Comparison of ENCODE assay signal across 8 cellular contexts in genomic region chr14:88384653-88385205, GRCh38. TPM values are rescaled to one million over a fixed set of nuclear protein-coding genes. Genes with fewer than 3 reads are reported as not detected.
DNase-seq lines count a peak whose midpoint lies in the region; ATAC-seq and TF ChIP-seq lines count a peak whose summit lies in the region.

No MANE protein-coding gene starts in this region.

- H3K4me1 ChIP-seq in CD4-positive, alpha-beta memory T cell (ENCODE audit: insufficient read depth, low read length) = peaks cover 15% of the 10 kb centered on the region
- no peaks in the 10 kb centered on the region for H3K4me1 ChIP-seq in mucosa of descending colon (ENCODE audit: low read depth)

- H3K9me3 Mint-ChIP-seq in CD4-positive, alpha-beta memory T cell = no peaks in the 10 kb centered on the region

- peak overlapping the region; percentile 72 for H3K27ac ChIP-seq in CD4-positive, alpha-beta memory T cell (ENCODE audit: low read depth, low read length)

- peaks cover 10 to 23% (median 16%) of the 10 kb centered on the region in 4 donors for H3K4me1 Mint-ChIP-seq in CD4-positive, alpha-beta memory T cell

- peak overlapping the region in 6 of 7 donors; percentile 75 to 96 (median 92) for H3K27ac Mint-ChIP-seq in CD4-positive, alpha-beta memory T cell

- DNase-seq in CD4-positive, alpha-beta memory T cell = peak in 2 of 5 donors; percentile 1 to 2
- DNase-seq in M059J (ENCODE audit: low read depth) (peak; percentile 1), cerebellum (ENCODE audit: low spot score) (peak; percentile 34), mucosa of descending colon (peak in 1 of 3 donors; percentile 21), KG1 (lab: John Stamatoyannopoulos, UW) (no peak)
- no peak for DNase-seq in activated CD4-positive, CD25-positive, alpha-beta regulatory T cell treated with anti-CD3 and anti-CD28 coated beads, Interleukin-2, amount 50 U/mL, for 72 hours

- H3K36me3 ChIP-seq in CD4-positive, alpha-beta memory T cell (ENCODE audit: insufficient read depth, low read length) = no peaks in the 10 kb centered on the region
- H3K36me3 ChIP-seq in mucosa of descending colon (ENCODE audit: low read depth) = no peaks in the 10 kb centered on the region

- H3K4me3 ChIP-seq in CD4-positive, alpha-beta memory T cell (ENCODE audit: low read length in 2 of 2) = peak overlapping the region; percentile 97 to 98
- H3K4me3 ChIP-seq in mucosa of descending colon = peak overlapping the region; percentile 55

- TF ChIP-seq CTCF in mucosa of descending colon (IDR thresholded peaks at IDR 0.05) = no peak

- ATAC-seq in mucosa of descending colon = no peak
- ATAC-seq in HG03521 (IDR thresholded peaks at IDR 0.05; ENCODE audit: unreplicated experiment) = no peak
- ATAC-seq in GM21390 (IDR thresholded peaks at IDR 0.05; ENCODE audit: unreplicated experiment) = no peak

- CTCF ChIA-PET in CD4-positive, alpha-beta memory T cell (lab: Charles Lee; ENCODE audit: partially characterized antibody) = interaction anchor here (1.0 to 1.3 kb wide), 2 partner anchors 195 to 439 kb away, joined by 5 read pairs; no protein-coding TSS in a partner anchor

- no peaks in the 10 kb centered on the region for H3K27me3 ChIP-seq in CD4-positive, alpha-beta memory T cell (ENCODE audit: insufficient read depth, low read length)

- H3K27me3 Mint-ChIP-seq in CD4-positive, alpha-beta memory T cell = no peaks in the 10 kb centered on the region

- intact Hi-C loops in CD4-positive, alpha-beta memory T cell (cut with micrococcal nuclease) = loop anchor here (5.0 to 10.0 kb wide), 2 partner anchors 197 to 440 kb away; no protein-coding TSS in a partner anchor
- intact Hi-C loops in mucosa of descending colon (cut with DNase I, micrococcal nuclease) = loop anchor here in 1 of 2 donors (10.0 kb wide), 1 partner anchor 200 kb away; no protein-coding TSS in a partner anchor

- POLR2A ChIA-PET in CD4-positive, alpha-beta memory T cell (lab: Charles Lee; ENCODE audit: partially characterized antibody) = interaction anchor here (1.5 kb wide), 1 partner anchor 392 kb away, joined by 4 read pairs; the partner anchor contains the start of gene GALC

- no peaks in the 10 kb centered on the region for H3K9me3 ChIP-seq in CD4-positive, alpha-beta memory T cell (ENCODE audit: control insufficient read depth in 1 of 2, low read length in 2 of 2)
- H3K9me3 ChIP-seq in mucosa of descending colon = no peaks in the 10 kb centered on the region

- H3K4me3 Mint-ChIP-seq in CD4-positive, alpha-beta memory T cell = peak overlapping the region; percentile 95 to 97 (median 96)

- peaks cover 0 to 7% of the 10 kb centered on the region in 2 donors for H3K36me3 Mint-ChIP-seq in CD4-positive, alpha-beta memory T cell

RNA-seq across cellular contexts. Expression of gene SPATA7, which starts 0.7 kb away (rescaled TPM):
- total RNA-seq in CD4-positive, alpha-beta memory T cell = 1 to 10 TPM; 3.4 to 3.7 TPM
- polyA plus RNA-seq in CD4-positive, alpha-beta memory T cell = 1 to 10 TPM; 4.2 to 8.5 TPM
- total RNA-seq in M059J (2014; rRNA removed; shearing (Covaris generic)) = 8.1 and 11.0 TPM in 2 replicates
- total RNA-seq in cerebellum (71.0 TPM), mucosa of descending colon (10 to 100 TPM in 1 of 3 donors, 1 to 10 TPM in 2; 6.7 to 15.9 (median 7.1) TPM)

Comparison
In these comparisons a context has a peak if more than half of its experiments do, and no peak if none do; other contexts are left out.
1. DNase-seq: peak in M059J (single experiment) and cerebellum (single experiment); none in KG1 (single experiment) and activated CD4-positive, CD25-positive, alpha-beta regulatory T cell treated with anti-CD3 and anti-CD28 coated beads, Interleukin-2, amount 50 U/mL, for 72 hours (single experiment).